ENCODE assay signal across 1 cellular context in genomic region chr9:97386733-97387503, GRCh38.
TF ChIP-seq lines count a peak whose summit lies in the region.

No MANE protein-coding gene starts in this region.

TF ChIP-seq in K562, 482 proteins besides CTCF, POLR2A, EP300 and RAD21 (continued from another document and continues in another):
- TF ChIP-seq RBM17 (IDR thresholded peaks at IDR 0.05; ENCODE audit: borderline replicate concordance, low read depth, low read length) (no peak), SIN3B (IDR thresholded peaks at IDR 0.05; ENCODE audit: low read depth) (0 out of 2 replicates have a peak, but pooled peaks have one; percentile 27), HNRNPL (IDR thresholded peaks at IDR 0.05; ENCODE audit: low read depth, low read length) (no peak), SIN3A (IDR thresholded peaks at IDR 0.05; ENCODE audit: borderline replicate concordance in 2 of 2, control insufficient read depth in 1 of 2, low read depth in 2 of 2, low read length in 2 of 2) (peak; percentile 35 to 80; a peak in 2 of 4 replicates), HDAC1 (IDR thresholded peaks at IDR 0.05) (peak in 1 of 2 experiments; percentile 29; a peak in 1 of 4 replicates), PHB (CRISPR knock-in tag; IDR thresholded peaks at IDR 0.05) (no peak), MAZ (CRISPR knock-in tag; conservative IDR thresholded peaks at IDR 0.05 in 1 of 2, IDR thresholded peaks at IDR 0.05 in 1 of 2) (peak in 1 of 2 experiments; percentile 67; a peak in 2 of 4 replicates), STAG1 (CRISPR knock-in tag; IDR thresholded peaks at IDR 0.05; ENCODE audit: borderline replicate concordance) (peak; percentile 81; the same call in 1 of the 2 replicates), RCOR1 (IDR thresholded peaks at IDR 0.05; ENCODE audit: borderline replicate concordance in 1 of 2, low read depth in 2 of 2, low read length in 2 of 2) (peak in 1 of 2 experiments; percentile 44; a peak in 1 of 4 replicates), NR2C1 (IDR thresholded peaks at IDR 0.05) (no peak), NR2C1 (tag; IDR thresholded peaks at IDR 0.05) (0 out of 2 replicates have a peak, but pooled peaks have one; percentile 13), E2F1 (CRISPR knock-in tag; IDR thresholded peaks at IDR 0.05) (peak; percentile 77; the same call in 1 of the 2 replicates), ETV5 (CRISPR knock-in tag; IDR thresholded peaks at IDR 0.05; ENCODE audit: low read depth) (no peak), ZNF717 (CRISPR knock-in tag; IDR thresholded peaks at IDR 0.05) (no peak), HMGXB4 (CRISPR knock-in tag; IDR thresholded peaks at IDR 0.05) (peak; percentile 85; the same call in 1 of the 2 replicates), MEF2A (IDR thresholded peaks at IDR 0.05; ENCODE audit: control insufficient read depth, low read depth, low read length) (no peak), TARDBP (IDR thresholded peaks at IDR 0.05) (no peak), EHMT2 (IDR thresholded peaks at IDR 0.05) (peak; percentile 97), RB1 (IDR thresholded peaks at IDR 0.05; ENCODE audit: low read depth) (0 out of 2 replicates have a peak, but pooled peaks have one; percentile 18), TEAD1 (CRISPR knock-in tag; IDR thresholded peaks at IDR 0.05) (peak in 1 of 2 experiments; percentile 93; a peak in 2 of 4 replicates), MYNN (IDR thresholded peaks at IDR 0.05) (peak; percentile 51; the same call in 1 of the 2 replicates), MYNN (CRISPR knock-in tag; IDR thresholded peaks at IDR 0.05) (no peak), UBTF (IDR thresholded peaks at IDR 0.05; ENCODE audit: borderline replicate concordance in 1 of 2, low read depth in 2 of 2, low read length in 2 of 2) (0 out of 4 replicates have a peak, but pooled peaks of 1 of the 2 experiments have one; percentile 48), SRF (CRISPR knock-in tag; IDR thresholded peaks at IDR 0.05) (0 out of 4 replicates have a peak, but pooled peaks of 1 of the 2 experiments have one; percentile 48), SAP30 (IDR thresholded peaks at IDR 0.05; ENCODE audit: borderline replicate concordance, insufficient read depth, low read depth, low read length, poor library complexity, severe bottlenecking) (peak; percentile 71), ARID1B (IDR thresholded peaks at IDR 0.05) (no peak), NR1H2 (CRISPR knock-in tag; IDR thresholded peaks at IDR 0.05) (0 out of 2 replicates have a peak, but pooled peaks have one; percentile 61), LCOR (CRISPR knock-in tag; IDR thresholded peaks at IDR 0.05) (0 out of 2 replicates have a peak, but pooled peaks have one; percentile 73), JUN (IDR thresholded peaks at IDR 0.05; ENCODE audit: borderline replicate concordance, low read depth, low read length) (no peak), JUN (CRISPR knock-in tag; IDR thresholded peaks at IDR 0.05; ENCODE audit: borderline replicate concordance) (0 out of 2 replicates have a peak, but pooled peaks have one; percentile 54), ZNF79 (CRISPR knock-in tag; IDR thresholded peaks at IDR 0.05; ENCODE audit: low read depth) (no peak), PATZ1 (CRISPR knock-in tag; IDR thresholded peaks at IDR 0.05; ENCODE audit: borderline replicate concordance) (no peak), SNAPC5 (CRISPR knock-in tag; IDR thresholded peaks at IDR 0.05) (no peak), NCOA6 (IDR thresholded peaks at IDR 0.05) (no peak), HDAC2 (IDR thresholded peaks at IDR 0.05) (peak; percentile 82), MNT (conservative IDR thresholded peaks at IDR 0.05) (peak in 1 of 2 experiments; percentile 50; a peak in 1 of 4 replicates), REST (CRISPR knock-in tag; IDR thresholded peaks at IDR 0.05; ENCODE audit: low read depth) (peak; percentile 99), PYGO2 (tag; IDR thresholded peaks at IDR 0.05) (no peak), SP1 (CRISPR knock-in tag; IDR thresholded peaks at IDR 0.05) (peak; percentile 65), ZNF263 (CRISPR knock-in tag; IDR thresholded peaks at IDR 0.05; ENCODE audit: borderline replicate concordance) (peak; percentile 67; the same call in 1 of the 2 replicates)
- TF ChIP-seq, protein P1, sequence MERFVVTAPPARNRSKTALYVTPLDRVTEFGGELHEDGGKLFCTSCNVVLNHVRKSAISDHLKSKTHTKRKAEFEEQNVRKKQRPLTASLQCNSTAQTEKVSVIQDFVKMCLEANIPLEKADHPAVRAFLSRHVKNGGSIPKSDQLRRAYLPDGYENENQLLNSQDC (CRISPR knock-in tag; IDR thresholded peaks at IDR 0.05), result no peak
- TF ChIP-seq, protein P2, sequence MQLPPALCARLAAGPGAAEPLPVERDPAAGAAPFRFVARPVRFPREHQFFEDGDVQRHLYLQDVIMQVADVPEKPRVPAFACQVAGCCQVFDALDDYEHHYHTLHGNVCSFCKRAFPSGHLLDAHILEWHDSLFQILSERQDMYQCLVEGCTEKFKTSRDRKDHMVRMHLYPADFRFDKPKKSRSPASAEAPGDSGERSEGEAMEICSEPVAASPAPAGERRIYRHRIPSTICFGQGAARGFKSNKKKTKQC (CRISPR knock-in tag; IDR thresholded peaks at IDR 0.05), result peak; percentile 97
- TF ChIP-seq, protein P3, sequence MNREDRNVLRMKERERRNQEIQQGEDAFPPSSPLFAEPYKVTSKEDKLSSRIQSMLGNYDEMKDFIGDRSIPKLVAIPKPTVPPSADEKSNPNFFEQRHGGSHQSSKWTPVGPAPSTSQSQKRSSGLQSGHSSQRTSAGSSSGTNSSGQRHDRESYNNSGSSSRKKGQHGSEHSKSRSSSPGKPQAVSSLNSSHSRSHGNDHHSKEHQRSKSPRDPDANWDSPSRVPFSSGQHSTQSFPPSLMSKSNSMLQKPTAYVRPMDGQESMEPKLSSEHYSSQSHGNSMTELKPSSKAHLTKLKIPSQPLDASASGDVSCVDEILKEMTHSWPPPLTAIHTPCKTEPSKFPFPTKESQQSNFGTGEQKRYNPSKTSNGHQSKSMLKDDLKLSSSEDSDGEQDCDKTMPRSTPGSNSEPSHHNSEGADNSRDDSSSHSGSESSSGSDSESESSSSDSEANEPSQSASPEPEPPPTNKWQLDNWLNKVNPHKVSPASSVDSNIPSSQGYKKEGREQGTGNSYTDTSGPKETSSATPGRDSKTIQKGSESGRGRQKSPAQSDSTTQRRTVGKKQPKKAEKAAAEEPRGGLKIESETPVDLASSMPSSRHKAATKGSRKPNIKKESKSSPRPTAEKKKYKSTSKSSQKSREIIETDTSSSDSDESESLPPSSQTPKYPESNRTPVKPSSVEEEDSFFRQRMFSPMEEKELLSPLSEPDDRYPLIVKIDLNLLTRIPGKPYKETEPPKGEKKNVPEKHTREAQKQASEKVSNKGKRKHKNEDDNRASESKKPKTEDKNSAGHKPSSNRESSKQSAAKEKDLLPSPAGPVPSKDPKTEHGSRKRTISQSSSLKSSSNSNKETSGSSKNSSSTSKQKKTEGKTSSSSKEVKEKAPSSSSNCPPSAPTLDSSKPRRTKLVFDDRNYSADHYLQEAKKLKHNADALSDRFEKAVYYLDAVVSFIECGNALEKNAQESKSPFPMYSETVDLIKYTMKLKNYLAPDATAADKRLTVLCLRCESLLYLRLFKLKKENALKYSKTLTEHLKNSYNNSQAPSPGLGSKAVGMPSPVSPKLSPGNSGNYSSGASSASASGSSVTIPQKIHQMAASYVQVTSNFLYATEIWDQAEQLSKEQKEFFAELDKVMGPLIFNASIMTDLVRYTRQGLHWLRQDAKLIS (CRISPR knock-in tag; IDR thresholded peaks at IDR 0.05), result peak; percentile 51; the same call in 1 of the 2 replicates
- TF ChIP-seq, protein P4, sequence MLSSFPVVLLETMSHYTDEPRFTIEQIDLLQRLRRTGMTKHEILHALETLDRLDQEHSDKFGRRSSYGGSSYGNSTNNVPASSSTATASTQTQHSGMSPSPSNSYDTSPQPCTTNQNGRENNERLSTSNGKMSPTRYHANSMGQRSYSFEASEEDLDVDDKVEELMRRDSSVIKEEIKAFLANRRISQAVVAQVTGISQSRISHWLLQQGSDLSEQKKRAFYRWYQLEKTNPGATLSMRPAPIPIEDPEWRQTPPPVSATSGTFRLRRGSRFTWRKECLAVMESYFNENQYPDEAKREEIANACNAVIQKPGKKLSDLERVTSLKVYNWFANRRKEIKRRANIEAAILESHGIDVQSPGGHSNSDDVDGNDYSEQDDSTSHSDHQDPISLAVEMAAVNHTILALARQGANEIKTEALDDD (IDR thresholded peaks at IDR 0.05), result no peak
